Comparison of ENCODE assay signal across 2 cellular contexts in the genomic region with DNA sequence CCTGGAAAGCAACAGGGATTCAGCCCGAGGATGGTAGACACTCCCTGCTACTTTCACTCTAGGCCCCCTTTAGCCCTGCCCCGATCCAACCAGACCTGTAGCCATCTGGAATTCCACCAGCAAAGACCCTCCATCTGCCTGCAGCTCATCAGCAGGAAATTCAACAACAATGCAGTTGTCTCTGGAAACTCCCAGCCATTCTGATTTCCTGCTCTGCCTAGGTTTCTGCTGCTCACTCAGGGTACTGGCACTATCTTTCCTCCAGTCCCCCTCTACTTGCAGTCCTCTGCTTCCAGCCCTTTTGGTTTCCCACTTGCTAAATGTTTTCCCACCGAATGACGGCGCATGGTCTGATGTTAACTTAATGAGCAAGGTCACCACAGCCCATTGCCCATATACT.
TF ChIP-seq lines count a peak whose summit lies in the region.

No MANE protein-coding gene starts in this region.

TF ChIP-seq in SK-N-SH, 30 proteins besides CTCF, POLR2A, EP300 and RAD21:
- 0 out of 2 replicates have a peak, but pooled peaks have one; percentile 7 for TF ChIP-seq EZH2phosphoT487 (IDR thresholded peaks at IDR 0.05; ENCODE audit: borderline replicate concordance, low read depth)
- TF ChIP-seq, protein P1, sequence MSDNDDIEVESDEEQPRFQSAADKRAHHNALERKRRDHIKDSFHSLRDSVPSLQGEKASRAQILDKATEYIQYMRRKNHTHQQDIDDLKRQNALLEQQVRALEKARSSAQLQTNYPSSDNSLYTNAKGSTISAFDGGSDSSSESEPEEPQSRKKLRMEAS (IDR thresholded peaks at IDR 0.05; ENCODE audit: low read depth) = no peak
- no peak for TF ChIP-seq TAF1 (IDR thresholded peaks at IDR 0.05; ENCODE audit: borderline replicate concordance, low read depth, low read length)
TF ChIP-seq in SK-N-SH: peak in this region for 1.

TF ChIP-seq in SK-N-SH treated with all-trans-retinoic acid at 6 μM for 48 hours, 23 proteins besides CTCF, POLR2A, EP300 and RAD21:
- TF ChIP-seq TCF4 (CRISPR knock-in tag; IDR thresholded peaks at IDR 0.05; ENCODE audit: borderline replicate concordance) = no peak
- TF ChIP-seq, protein P2, sequence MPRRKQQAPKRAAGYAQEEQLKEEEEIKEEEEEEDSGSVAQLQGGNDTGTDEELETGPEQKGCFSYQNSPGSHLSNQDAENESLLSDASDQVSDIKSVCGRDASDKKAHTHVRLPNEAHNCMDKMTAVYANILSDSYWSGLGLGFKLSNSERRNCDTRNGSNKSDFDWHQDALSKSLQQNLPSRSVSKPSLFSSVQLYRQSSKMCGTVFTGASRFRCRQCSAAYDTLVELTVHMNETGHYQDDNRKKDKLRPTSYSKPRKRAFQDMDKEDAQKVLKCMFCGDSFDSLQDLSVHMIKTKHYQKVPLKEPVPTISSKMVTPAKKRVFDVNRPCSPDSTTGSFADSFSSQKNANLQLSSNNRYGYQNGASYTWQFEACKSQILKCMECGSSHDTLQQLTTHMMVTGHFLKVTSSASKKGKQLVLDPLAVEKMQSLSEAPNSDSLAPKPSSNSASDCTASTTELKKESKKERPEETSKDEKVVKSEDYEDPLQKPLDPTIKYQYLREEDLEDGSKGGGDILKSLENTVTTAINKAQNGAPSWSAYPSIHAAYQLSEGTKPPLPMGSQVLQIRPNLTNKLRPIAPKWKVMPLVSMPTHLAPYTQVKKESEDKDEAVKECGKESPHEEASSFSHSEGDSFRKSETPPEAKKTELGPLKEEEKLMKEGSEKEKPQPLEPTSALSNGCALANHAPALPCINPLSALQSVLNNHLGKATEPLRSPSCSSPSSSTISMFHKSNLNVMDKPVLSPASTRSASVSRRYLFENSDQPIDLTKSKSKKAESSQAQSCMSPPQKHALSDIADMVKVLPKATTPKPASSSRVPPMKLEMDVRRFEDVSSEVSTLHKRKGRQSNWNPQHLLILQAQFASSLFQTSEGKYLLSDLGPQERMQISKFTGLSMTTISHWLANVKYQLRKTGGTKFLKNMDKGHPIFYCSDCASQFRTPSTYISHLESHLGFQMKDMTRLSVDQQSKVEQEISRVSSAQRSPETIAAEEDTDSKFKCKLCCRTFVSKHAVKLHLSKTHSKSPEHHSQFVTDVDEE (CRISPR knock-in tag; IDR thresholded peaks at IDR 0.05) = no peak
- TF ChIP-seq ZNF8 (CRISPR knock-in tag; IDR thresholded peaks at IDR 0.05) = no peak
- TF ChIP-seq GLIS3 (CRISPR knock-in tag; IDR thresholded peaks at IDR 0.05) = no peak
- TF ChIP-seq ZFP30 (CRISPR knock-in tag; IDR thresholded peaks at IDR 0.05) = no peak
- TF ChIP-seq ZFP3 (CRISPR knock-in tag; IDR thresholded peaks at IDR 0.05) = no peak
- no peak for TF ChIP-seq PPARA (CRISPR knock-in tag; IDR thresholded peaks at IDR 0.05; ENCODE audit: borderline replicate concordance)
- no peak for TF ChIP-seq ZC3H10 (CRISPR knock-in tag; IDR thresholded peaks at IDR 0.05)
- TF ChIP-seq, protein P3, sequence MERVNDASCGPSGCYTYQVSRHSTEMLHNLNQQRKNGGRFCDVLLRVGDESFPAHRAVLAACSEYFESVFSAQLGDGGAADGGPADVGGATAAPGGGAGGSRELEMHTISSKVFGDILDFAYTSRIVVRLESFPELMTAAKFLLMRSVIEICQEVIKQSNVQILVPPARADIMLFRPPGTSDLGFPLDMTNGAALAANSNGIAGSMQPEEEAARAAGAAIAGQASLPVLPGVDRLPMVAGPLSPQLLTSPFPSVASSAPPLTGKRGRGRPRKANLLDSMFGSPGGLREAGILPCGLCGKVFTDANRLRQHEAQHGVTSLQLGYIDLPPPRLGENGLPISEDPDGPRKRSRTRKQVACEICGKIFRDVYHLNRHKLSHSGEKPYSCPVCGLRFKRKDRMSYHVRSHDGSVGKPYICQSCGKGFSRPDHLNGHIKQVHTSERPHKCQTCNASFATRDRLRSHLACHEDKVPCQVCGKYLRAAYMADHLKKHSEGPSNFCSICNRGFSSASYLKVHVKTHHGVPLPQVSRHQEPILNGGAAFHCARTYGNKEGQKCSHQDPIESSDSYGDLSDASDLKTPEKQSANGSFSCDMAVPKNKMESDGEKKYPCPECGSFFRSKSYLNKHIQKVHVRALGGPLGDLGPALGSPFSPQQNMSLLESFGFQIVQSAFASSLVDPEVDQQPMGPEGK (CRISPR knock-in tag; IDR thresholded peaks at IDR 0.05; ENCODE audit: borderline replicate concordance) = no peak
- TF ChIP-seq OSR1 (CRISPR knock-in tag; IDR thresholded peaks at IDR 0.05) = no peak
- TF ChIP-seq ESRRG (CRISPR knock-in tag; IDR thresholded peaks at IDR 0.05) = no peak
- TF ChIP-seq, protein P4, sequence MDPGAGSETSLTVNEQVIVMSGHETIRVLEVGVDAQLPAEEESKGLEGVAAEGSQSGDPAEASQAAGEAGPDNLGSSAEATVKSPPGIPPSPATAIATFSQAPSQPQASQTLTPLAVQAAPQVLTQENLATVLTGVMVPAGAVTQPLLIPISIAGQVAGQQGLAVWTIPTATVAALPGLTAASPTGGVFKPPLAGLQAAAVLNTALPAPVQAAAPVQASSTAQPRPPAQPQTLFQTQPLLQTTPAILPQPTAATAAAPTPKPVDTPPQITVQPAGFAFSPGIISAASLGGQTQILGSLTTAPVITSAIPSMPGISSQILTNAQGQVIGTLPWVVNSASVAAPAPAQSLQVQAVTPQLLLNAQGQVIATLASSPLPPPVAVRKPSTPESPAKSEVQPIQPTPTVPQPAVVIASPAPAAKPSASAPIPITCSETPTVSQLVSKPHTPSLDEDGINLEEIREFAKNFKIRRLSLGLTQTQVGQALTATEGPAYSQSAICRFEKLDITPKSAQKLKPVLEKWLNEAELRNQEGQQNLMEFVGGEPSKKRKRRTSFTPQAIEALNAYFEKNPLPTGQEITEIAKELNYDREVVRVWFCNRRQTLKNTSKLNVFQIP (CRISPR knock-in tag; IDR thresholded peaks at IDR 0.05; ENCODE audit: borderline replicate concordance, low read depth) = no peak
- TF ChIP-seq ARNTL (CRISPR knock-in tag; IDR thresholded peaks at IDR 0.05; ENCODE audit: borderline replicate concordance, low read depth) = no peak
- TF ChIP-seq, protein P5, sequence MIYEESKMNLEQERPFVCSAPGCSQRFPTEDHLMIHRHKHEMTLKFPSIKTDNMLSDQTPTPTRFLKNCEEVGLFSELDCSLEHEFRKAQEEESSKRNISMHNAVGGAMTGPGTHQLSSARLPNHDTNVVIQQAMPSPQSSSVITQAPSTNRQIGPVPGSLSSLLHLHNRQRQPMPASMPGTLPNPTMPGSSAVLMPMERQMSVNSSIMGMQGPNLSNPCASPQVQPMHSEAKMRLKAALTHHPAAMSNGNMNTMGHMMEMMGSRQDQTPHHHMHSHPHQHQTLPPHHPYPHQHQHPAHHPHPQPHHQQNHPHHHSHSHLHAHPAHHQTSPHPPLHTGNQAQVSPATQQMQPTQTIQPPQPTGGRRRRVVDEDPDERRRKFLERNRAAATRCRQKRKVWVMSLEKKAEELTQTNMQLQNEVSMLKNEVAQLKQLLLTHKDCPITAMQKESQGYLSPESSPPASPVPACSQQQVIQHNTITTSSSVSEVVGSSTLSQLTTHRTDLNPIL (CRISPR knock-in tag; IDR thresholded peaks at IDR 0.05; ENCODE audit: low read depth) = no peak
- no peak for TF ChIP-seq BACH2 (CRISPR knock-in tag; IDR thresholded peaks at IDR 0.05; ENCODE audit: borderline replicate concordance)
- no peak for TF ChIP-seq RARB (CRISPR knock-in tag; IDR thresholded peaks at IDR 0.05)
- no peak for TF ChIP-seq ZNF70 (CRISPR knock-in tag; IDR thresholded peaks at IDR 0.05)
- no peak for TF ChIP-seq SNAI2 (CRISPR knock-in tag; IDR thresholded peaks at IDR 0.05)
